ENCODE assay signal across 19 cellular contexts in genomic region chr12:124603143-124603542, GRCh38. TPM values are rescaled to one million over a fixed set of nuclear protein-coding genes. Genes with fewer than 3 reads are reported as not detected.
DNase-seq lines count a peak whose midpoint lies in the region; ATAC-seq lines count a peak whose summit lies in the region.
"Had no signal": no experiment of that assay in that cellular context is flagged by ENCODE, and none has a peak within 500 bp of the region (broad histone marks: within the 10 kb centered on the region; RNA-seq: fewer than 3 reads in every experiment).

No MANE protein-coding gene starts in this region.

- peak overlapping the region in 1 of 2 donors; percentile 26 for H3K27ac Mint-ChIP-seq in effector memory CD8-positive, alpha-beta T cell
- H3K27ac Mint-ChIP-seq: activated CD4-positive, alpha-beta T cell treated with anti-CD3 and anti-CD28 coated beads, Interleukin-2, amount 10 ng/mL, durations not matched to agents 7 days and 5 days; activated T-helper 2 cell treated with anti-CD3 and anti-CD28 coated beads, Interferon-gamma antibody, Interleukin-2, Interleukin-4, amounts not matched to agents 10 μg/mL and 5 μg/mL and 100 μg/mL, durations not matched to agents 14 hours and 24 hours and 36 hours had no signal

- H3K36me3 Mint-ChIP-seq in effector memory CD8-positive, alpha-beta T cell (ENCODE audit: insufficient read depth), result no peaks in the 10 kb centered on the region

- H3K4me3 Mint-ChIP-seq in effector memory CD8-positive, alpha-beta T cell, result no peak overlapping the region
- H3K4me3 Mint-ChIP-seq: activated CD4-positive, alpha-beta T cell treated with anti-CD3 and anti-CD28 coated beads, Interleukin-2, amount 10 ng/mL, durations not matched to agents 7 days and 5 days; H9 had no signal

- peak; percentile 13 for DNase-seq in DMS 273 treated with DMSO at 0.1 percent for 48 hours (lab: John Stamatoyannopoulos, UW)
- DNase-seq in NCI-H82 treated with DMSO at 0.1 percent for 48 hours (lab: John Stamatoyannopoulos, UW; ENCODE audit: unreplicated experiment), result peak; percentile 11
- DNase-seq in left ventricle myocardium superior, result no peak
- no peak for DNase-seq in sciatic nerve (ENCODE audit: low spot score)
- DNase-seq in activated gamma-delta T cell treated with Interleukin-2 at 50 U/mL for 16 hours, result no peak
- no peak for DNase-seq in GF-D8 (lab: John Stamatoyannopoulos, UW)
- no peak for DNase-seq in effector memory CD8-positive, alpha-beta T cell
- DNase-seq in kidney glomerular epithelial cell (lab: John Stamatoyannopoulos, UW), result no peak
- DNase-seq: activated CD4-positive, alpha-beta T cell treated with anti-CD3 and anti-CD28 coated beads, Interleukin-2, amount 10 ng/mL, durations not matched to agents 7 days and 5 days; H9; head of caudate nucleus; lower lobe of right lung; NCI-H1105; NCI-H2107; NCI-H526; ovary; SHP77; T-helper 1 cell had no signal

- no peaks in the 10 kb centered on the region for H3K9me3 Mint-ChIP-seq in effector memory CD8-positive, alpha-beta T cell

- peaks cover 0 to 8% of the 10 kb centered on the region in 2 donors for H3K4me1 Mint-ChIP-seq in effector memory CD8-positive, alpha-beta T cell (ENCODE audit: low read depth in 2 of 2)

- ATAC-seq in left ventricle myocardium superior, result peak; percentile 57
- peak; percentile 29 for ATAC-seq in sciatic nerve
- no peak for ATAC-seq in effector memory CD8-positive, alpha-beta T cell (replicated peaks)
- ATAC-seq: lower lobe of right lung had no signal

- intact Hi-C loops in left ventricle myocardium superior (cut with micrococcal nuclease), result no loop called here
- intact Hi-C loops in sciatic nerve (cut with DNase I), result no loop called here

- peaks cover 6 to 24% of the 10 kb centered on the region in 2 donors for H3K27me3 Mint-ChIP-seq in effector memory CD8-positive, alpha-beta T cell

RNA-seq across cellular contexts. Expression of gene NCOR2, which starts 35.7 kb away (rescaled TPM):
- total RNA-seq in left ventricle myocardium superior (142 TPM), sciatic nerve (345 TPM)

Comparison
In these comparisons a context has a peak if more than half of its experiments do, and no peak if none do; other contexts are left out.
1. DNase-seq: peak in DMS 273 treated with DMSO at 0.1 percent for 48 hours (single experiment) and NCI-H82 treated with DMSO at 0.1 percent for 48 hours (single experiment); none in left ventricle myocardium superior (single experiment), sciatic nerve (single experiment), activated gamma-delta T cell treated with Interleukin-2 at 50 U/mL for 16 hours (single experiment), GF-D8 (single experiment), effector memory CD8-positive, alpha-beta T cell (0 of 3) and kidney glomerular epithelial cell (single experiment).